Comparison of ENCODE assay signal across 14 cellular contexts in the genomic region with DNA sequence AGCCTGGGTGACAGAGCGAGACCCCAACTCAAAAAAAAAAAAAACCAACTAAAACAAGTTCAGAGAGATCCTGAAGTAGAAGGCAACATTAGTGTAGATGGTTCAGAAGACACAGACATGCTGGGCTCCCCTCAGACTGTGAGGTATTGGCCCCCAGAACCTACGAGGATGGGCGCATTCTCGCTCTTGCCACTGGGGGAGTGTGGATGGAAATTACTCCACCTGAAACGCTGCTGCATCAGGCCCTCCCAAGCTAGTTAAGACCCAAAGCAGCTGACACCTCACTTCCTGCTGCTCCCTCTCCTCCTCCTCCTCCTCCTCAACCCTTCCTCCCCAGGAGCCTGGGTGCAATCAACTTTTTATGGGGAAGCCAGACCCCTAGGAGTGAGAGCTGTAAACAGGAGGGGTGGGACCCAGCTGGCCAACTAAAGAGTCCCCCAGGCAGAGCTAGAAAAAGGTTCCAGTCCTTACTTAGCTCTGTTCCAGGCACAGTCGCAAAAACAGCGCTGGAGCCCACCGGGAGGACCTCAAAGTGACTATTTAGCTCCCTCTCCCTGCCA. TPM values are rescaled to one million over a fixed set of nuclear protein-coding genes. Genes with fewer than 3 reads are reported as not detected.
A peak's percentile ranks its signal among the peaks of the same experiment; 100 is the strongest.
DNase-seq lines count a peak whose midpoint lies in the region; ATAC-seq and TF ChIP-seq lines count a peak whose summit lies in the region.
"Had no signal": no experiment of that assay in that cellular context is flagged by ENCODE, and none has a peak within 500 bp of the region (broad histone marks: within the 10 kb centered on the region; RNA-seq: fewer than 3 reads in every experiment).

No MANE protein-coding gene starts in this region.

- peak; percentile 33 for DNase-seq in NCI-H82 (lab: John Stamatoyannopoulos, UW)
- DNase-seq in NCI-H82 treated with DMSO at 0.1 percent for 48 hours (lab: John Stamatoyannopoulos, UW; ENCODE audit: unreplicated experiment): no peak
- DNase-seq in HFFc6: no peak
- DNase-seq in astrocyte of the spinal cord (ENCODE audit: low read depth, low spot score): no peak
- peak; percentile 48 for DNase-seq in posterior vena cava (ENCODE audit: low spot score)
- no peak for DNase-seq in medulla oblongata (ENCODE audit: extremely low spot score)
- DNase-seq in inferior parietal cortex (ENCODE audit: extremely low spot score): no peak
- DNase-seq: C1 segment of cervical spinal cord; effector memory CD8-positive, alpha-beta T cell; NCI-H2107; retina had no signal

- H3K4me1 Mint-ChIP-seq in HFFc6 (ENCODE audit: low read depth): peaks cover 88% of the 10 kb centered on the region

- no peak overlapping the region for H3K4me3 Mint-ChIP-seq in HFFc6
- H3K4me3 Mint-ChIP-seq: effector memory CD8-positive, alpha-beta T cell had no signal

- in situ Hi-C loops in astrocyte of the spinal cord (cut with HindIII; ENCODE audit: low sequenced_read_pairs): no loop called here

- intact Hi-C loops in posterior vena cava (cut with DNase I): no loop called here

- no peak overlapping the region; the same call in 1 of the 2 replicates for H3K27ac Mint-ChIP-seq in HFFc6
- H3K27ac Mint-ChIP-seq: effector memory CD8-positive, alpha-beta T cell had no signal

- peak; percentile 68 for TF ChIP-seq CTCF in HFFc6 (IDR thresholded peaks at IDR 0.05)
- peak; percentile 45 for TF ChIP-seq CTCF in astrocyte of the spinal cord (IDR thresholded peaks at IDR 0.05; ENCODE audit: low read depth, low read length)

- no peaks in the 10 kb centered on the region for H3K9me3 Mint-ChIP-seq in HFFc6
- H3K9me3 Mint-ChIP-seq: effector memory CD8-positive, alpha-beta T cell had no signal

- H3K27me3 Mint-ChIP-seq in HFFc6 (ENCODE audit: insufficient read depth): peaks cover 2% of the 10 kb centered on the region

- no peak for ATAC-seq in HG02571 (IDR thresholded peaks at IDR 0.05; ENCODE audit: unreplicated experiment)
- ATAC-seq: effector memory CD8-positive, alpha-beta T cell; left lobe of liver had no signal

- no peak overlapping the region for H3K4me3 ChIP-seq in astrocyte of the spinal cord (ENCODE audit: low read depth, low read length)
- H3K4me3 ChIP-seq: SK-N-MC had no signal

- no peaks in the 10 kb centered on the region for H3K36me3 Mint-ChIP-seq in HFFc6 (ENCODE audit: low read depth)

RNA-seq across cellular contexts. Expression of gene SH3PXD2A, which starts 7.4 kb away (rescaled TPM):
- total RNA-seq in HFFc6 (2021; fragmentation: NEBNext Ultra II Directional; extraction: Animal tissue kit (Norgen Biotek cat#: 25700)): 100 to 1,000 TPM in 2 of 6 experiments, 10 to 100 TPM in 4; 75.5 to 113 (median 81.1) TPM
- 10 to 100 TPM; 62.6 to 93.6 TPM for total RNA-seq in posterior vena cava

Comparison
In these comparisons a context has a peak if more than half of its experiments do, and no peak if none do; other contexts are left out.
1. DNase-seq: peak in NCI-H82 (single experiment) and posterior vena cava (single experiment); none in NCI-H82 treated with DMSO at 0.1 percent for 48 hours (single experiment), HFFc6 (single experiment), astrocyte of the spinal cord (single experiment), medulla oblongata (single experiment) and inferior parietal cortex (single experiment).